In the genomic region with DNA sequence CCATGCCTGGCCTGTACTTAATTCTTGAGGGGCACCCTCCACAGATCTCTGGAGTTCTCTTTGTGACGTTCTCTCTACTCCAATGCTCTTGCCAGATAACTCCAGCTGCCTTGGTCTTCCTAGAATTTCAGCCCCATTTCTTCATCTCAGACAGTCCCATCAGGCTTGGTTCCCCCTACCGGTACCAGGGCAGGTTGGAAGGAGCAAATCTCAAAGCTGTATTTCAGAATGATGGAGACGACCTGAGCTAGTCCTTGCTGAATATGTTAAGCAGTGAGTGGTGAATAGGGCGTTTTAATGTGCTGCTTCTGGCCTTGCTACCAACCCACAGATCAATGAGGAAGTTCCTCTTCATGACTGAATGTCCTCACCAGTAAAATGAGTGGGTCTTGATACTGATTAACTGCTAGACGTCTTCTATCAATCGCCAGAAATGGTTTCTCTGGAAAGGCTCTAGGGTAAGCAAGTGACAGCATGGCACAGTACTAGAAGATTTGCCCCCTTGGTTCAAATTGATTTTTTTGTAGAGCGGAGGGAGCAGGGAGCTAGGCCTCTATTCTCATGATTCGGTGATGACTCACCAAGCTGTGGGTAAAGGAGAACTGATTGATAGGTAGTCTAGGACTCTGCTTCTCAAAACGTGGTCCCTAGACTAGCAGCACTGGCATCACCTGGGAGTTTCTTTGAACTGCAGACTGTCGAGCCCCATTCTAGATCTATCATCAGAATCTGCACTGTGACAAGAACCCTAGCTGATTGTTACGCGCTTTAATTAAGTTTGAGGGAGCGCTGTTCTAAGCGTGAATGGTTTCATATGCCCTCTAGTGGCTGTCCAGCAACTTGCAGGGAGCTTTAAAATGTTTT, we compare ENCODE assay signal across 8 cellular contexts.
DNase-seq lines count a peak whose midpoint lies in the region; ATAC-seq and TF ChIP-seq lines count a peak whose summit lies in the region.

No MANE protein-coding gene starts in this region.

- no peaks in the 10 kb centered on the region; the same call in 1 of the 2 replicates for H3K4me1 ChIP-seq in Panc1 (ENCODE audit: control insufficient read depth, insufficient read depth, low read length)
- H3K4me1 ChIP-seq in parathyroid adenoma = no peaks in the 10 kb centered on the region

- H3K4me1 Mint-ChIP-seq in activated T-helper 1 cell treated with anti-CD3 and anti-CD28 coated beads, Interleukin-12 subunit alpha, Interleukin-12 subunit beta, Interleukin-2, Interleukin-4 antibody, amounts not matched to agents 30 ng/mL and 10 ng/mL and 1 ng/mL, durations not matched to agents 14 hours and 24 hours and 36 hours (ENCODE audit: low read depth) = peaks cover 8% of the 10 kb centered on the region

- no peaks in the 10 kb centered on the region for H3K9me3 Mint-ChIP-seq in activated T-helper 1 cell treated with anti-CD3 and anti-CD28 coated beads, Interleukin-12 subunit alpha, Interleukin-12 subunit beta, Interleukin-2, Interleukin-4 antibody, amounts not matched to agents 30 ng/mL and 10 ng/mL and 1 ng/mL, durations not matched to agents 14 hours and 24 hours and 36 hours

- no peak overlapping the region for H3K27ac Mint-ChIP-seq in activated T-helper 1 cell treated with anti-CD3 and anti-CD28 coated beads, Interleukin-12 subunit alpha, Interleukin-12 subunit beta, Interleukin-2, Interleukin-4 antibody, amounts not matched to agents 30 ng/mL and 10 ng/mL and 1 ng/mL, durations not matched to agents 14 hours and 24 hours and 36 hours

- intact Hi-C loops in Panc1 (cut with micrococcal nuclease; ENCODE audit: unreplicated experiment) = loop anchor here (1.0 to 5.0 kb wide), 2 partner anchors 241 to 425 kb away; no protein-coding TSS in a partner anchor
- intact Hi-C loops in activated T-helper 1 cell treated with anti-CD3 and anti-CD28 coated beads, Interleukin-12 subunit alpha, Interleukin-12 subunit beta, Interleukin-2, Interleukin-4 antibody, amounts not matched to agents 30 ng/mL and 10 ng/mL and 1 ng/mL, durations not matched to agents 14 hours and 24 hours and 36 hours (cut with micrococcal nuclease) = loop anchor here (1.0 to 2.0 kb wide), 5 partner anchors 241 to 640 kb away; no protein-coding TSS in a partner anchor

- H3K27me3 ChIP-seq in Panc1 (ENCODE audit: control insufficient read depth, insufficient read depth, low read length) = no peaks in the 10 kb centered on the region
- H3K27me3 ChIP-seq in parathyroid adenoma (ENCODE audit: control insufficient read depth, insufficient read depth, low read length) = no peaks in the 10 kb centered on the region

- no peaks in the 10 kb centered on the region for H3K36me3 Mint-ChIP-seq in activated T-helper 1 cell treated with anti-CD3 and anti-CD28 coated beads, Interleukin-12 subunit alpha, Interleukin-12 subunit beta, Interleukin-2, Interleukin-4 antibody, amounts not matched to agents 30 ng/mL and 10 ng/mL and 1 ng/mL, durations not matched to agents 14 hours and 24 hours and 36 hours (ENCODE audit: low read depth)

- ATAC-seq in HG03108 (IDR thresholded peaks at IDR 0.05; ENCODE audit: unreplicated experiment) (peak; percentile 74), Panc1 (peak; percentile 76), HG03378 (IDR thresholded peaks at IDR 0.05; ENCODE audit: unreplicated experiment) (no peak)

- peaks cover 3% of the 10 kb centered on the region; the same call in 1 of the 2 replicates for H3K9me3 ChIP-seq in Panc1 (ENCODE audit: control insufficient read depth, insufficient read depth, low read depth, low read length)
- no peaks in the 10 kb centered on the region for H3K9me3 ChIP-seq in parathyroid adenoma (ENCODE audit: control insufficient read depth, low read length)

- H3K79me2 ChIP-seq in parathyroid adenoma = no peaks in the 10 kb centered on the region

- H3K36me3 ChIP-seq in Panc1 (ENCODE audit: control insufficient read depth, insufficient read depth, low read length) = peaks cover 9% of the 10 kb centered on the region; the same call in 1 of the 2 replicates
- no peaks in the 10 kb centered on the region for H3K36me3 ChIP-seq in parathyroid adenoma (ENCODE audit: control insufficient read depth, insufficient read depth, low read length)

- CTCF ChIA-PET in Panc1 (lab: Charles Lee) = interaction anchor here (0.6 to 2.4 kb wide), 5 partner anchors 31 to 425 kb away, joined by 3 to 47 read pairs (median 4); no protein-coding TSS in a partner anchor

- POLR2A ChIA-PET in Panc1 (lab: Charles Lee) = no interaction called here

- DNase-seq in NCI-H2171 (lab: John Stamatoyannopoulos, UW) (peak; percentile 12), NCI-H2171 treated with DMSO at 0.1 percent for 48 hours (lab: John Stamatoyannopoulos, UW) (no peak), Panc1 (ENCODE audit: low read depth, low spot score) (peak; percentile 46), germinal center (ENCODE audit: low spot score) (peak; percentile 52)
- DNase-seq in activated T-helper 1 cell treated with anti-CD3 and anti-CD28 coated beads, Interleukin-12 subunit alpha, Interleukin-12 subunit beta, Interleukin-2, Interleukin-4 antibody, amounts not matched to agents 30 ng/mL and 10 ng/mL and 1 ng/mL, durations not matched to agents 14 hours and 24 hours and 36 hours (ENCODE audit: low spot score) = peak; percentile 12

- in situ Hi-C loops in Panc1 (cut with HindIII; ENCODE audit: low pct_unique_long_range_greater_than_20kb, low sequenced_read_pairs) = no loop called here

- H3K9ac ChIP-seq in parathyroid adenoma = no peak overlapping the region

- H3K4me3 ChIP-seq in Panc1 (ENCODE audit: low read depth in 2 of 2, low read length in 2 of 2) (no peak overlapping the region), parathyroid adenoma (ENCODE audit: low read depth, low read length) (no peak overlapping the region)

- H3K4me2 ChIP-seq in parathyroid adenoma (ENCODE audit: low read length) = no peak overlapping the region

- no peak overlapping the region for H3K4me3 Mint-ChIP-seq in activated T-helper 1 cell treated with anti-CD3 and anti-CD28 coated beads, Interleukin-12 subunit alpha, Interleukin-12 subunit beta, Interleukin-2, Interleukin-4 antibody, amounts not matched to agents 30 ng/mL and 10 ng/mL and 1 ng/mL, durations not matched to agents 14 hours and 24 hours and 36 hours

- H3K27ac ChIP-seq in Panc1 (ENCODE audit: low read length) = no peak overlapping the region
- no peak overlapping the region for H3K27ac ChIP-seq in parathyroid adenoma

- no peak overlapping the region for H2AFZ ChIP-seq in parathyroid adenoma

- TF ChIP-seq CTCF in Panc1 (IDR thresholded peaks at IDR 0.05) = peak; percentile 87
- TF ChIP-seq CTCF in parathyroid adenoma (IDR thresholded peaks at IDR 0.05) = peak; percentile 93

- BruUV-seq in Panc1 (replicated peaks; lab: Mats Ljungman, UMichigan) = no TSS peak

- H3K27me3 Mint-ChIP-seq in activated T-helper 1 cell treated with anti-CD3 and anti-CD28 coated beads, Interleukin-12 subunit alpha, Interleukin-12 subunit beta, Interleukin-2, Interleukin-4 antibody, amounts not matched to agents 30 ng/mL and 10 ng/mL and 1 ng/mL, durations not matched to agents 14 hours and 24 hours and 36 hours (ENCODE audit: insufficient read depth) = peaks cover 5% of the 10 kb centered on the region
